22 cellular contexts compared by ENCODE assay signal in genomic region chr1:64975127-64975526, GRCh38.
"Had no signal": no experiment of that assay in that cellular context is flagged by ENCODE, and none has a peak within 500 bp of the region (broad histone marks: within the 10 kb centered on the region; RNA-seq: fewer than 3 reads in every experiment).

No MANE protein-coding gene starts in this region.

- H3K27me3 ChIP-seq: spleen, tibial artery, uterus had no signal

- H3K9me3 Mint-ChIP-seq: activated CD4-positive, alpha-beta memory T cell treated with anti-CD3 and anti-CD28 coated beads, Interleukin-2, amount 10 ng/mL, durations not matched to agents 7 days and 5 days; activated CD4-positive, alpha-beta T cell treated with anti-CD3 and anti-CD28 coated beads, Interleukin-2, amount 10 ng/mL, durations not matched to agents 24 days and 14 days; activated naive CD4-positive, alpha-beta T cell treated with anti-CD3 and anti-CD28 coated beads, Interleukin-2, amount 10 ng/mL, durations not matched to agents 7 days and 5 days; activated T-cell treated with anti-CD3 and anti-CD28 coated beads, Interleukin-2, amount 50 U/mL, for 72 hours; neural crest cell; T-helper 2 cell treated with Interferon-gamma antibody and Interleukin-4, amounts not matched to agents 5 μg/mL and 100 μg/mL, for 36 hours had no signal

- H3K36me3 ChIP-seq: spleen, uterus had no signal

- H3K4me1 Mint-ChIP-seq: activated CD4-positive, alpha-beta memory T cell treated with anti-CD3 and anti-CD28 coated beads, Interleukin-2, amount 10 ng/mL, durations not matched to agents 7 days and 5 days; activated naive CD4-positive, alpha-beta T cell treated with anti-CD3 and anti-CD28 coated beads, Interleukin-2, amount 10 ng/mL, durations not matched to agents 7 days and 5 days had no signal

- DNase-seq: activated CD4-positive, alpha-beta memory T cell treated with anti-CD3 and anti-CD28 coated beads, Interleukin-2, amount 10 ng/mL, durations not matched to agents 7 days and 5 days; activated CD4-positive, alpha-beta T cell treated with anti-CD3 and anti-CD28 coated beads, Interleukin-2, amount 10 ng/mL, durations not matched to agents 24 days and 14 days; activated effector memory CD4-positive, alpha-beta T cell treated with anti-CD3 and anti-CD28 coated beads, Interleukin-2, amount 50 U/mL, for 16 hours; activated naive CD4-positive, alpha-beta T cell treated with anti-CD3 and anti-CD28 coated beads, Interleukin-2, amount 10 ng/mL, durations not matched to agents 7 days and 5 days; activated T-cell treated with anti-CD3 and anti-CD28 coated beads, Interleukin-2, amount 50 U/mL, for 72 hours; cerebellar nuclear complex; cortex of kidney; left colon; lower lobe of right lung; mesendoderm; naive thymus-derived CD4-positive, alpha-beta T cell; occipital lobe; spleen; stimulated activated CD4-positive, alpha-beta T cell treated with anti-CD3 and anti-CD28 coated beads, Interleukin-4, amount 100 ng/mL, for 1 hour; stimulated activated naive CD4-positive, alpha-beta T cell treated with Interleukin-2 at 50 U/mL for 16 hours; tibial artery; uterus had no signal

- H3K27me3 Mint-ChIP-seq: activated CD4-positive, alpha-beta memory T cell treated with anti-CD3 and anti-CD28 coated beads, Interleukin-2, amount 10 ng/mL, durations not matched to agents 7 days and 5 days had no signal

- ATAC-seq: activated CD4-positive, CD25-positive, alpha-beta regulatory T cell treated with anti-CD3 and anti-CD28 coated beads, Interleukin-2, amount 50 U/mL, for 24 hours; activated T-cell treated with anti-CD3 and anti-CD28 coated beads, Interleukin-2, amount 50 U/mL, for 72 hours; lower lobe of right lung; naive thymus-derived CD4-positive, alpha-beta T cell had no signal

- H3K4me1 ChIP-seq: lower lobe of right lung, spleen, tibial artery, uterus had no signal

- H3K27ac Mint-ChIP-seq: activated CD4-positive, alpha-beta memory T cell treated with anti-CD3 and anti-CD28 coated beads, Interleukin-2, amount 10 ng/mL, durations not matched to agents 7 days and 5 days; activated CD4-positive, alpha-beta T cell treated with anti-CD3 and anti-CD28 coated beads, Interleukin-2, amount 10 ng/mL, durations not matched to agents 24 days and 14 days; activated naive CD4-positive, alpha-beta T cell treated with anti-CD3 and anti-CD28 coated beads, Interleukin-2, amount 10 ng/mL, durations not matched to agents 7 days and 5 days; activated T-cell treated with anti-CD3 and anti-CD28 coated beads, Interleukin-2, amount 50 U/mL, for 72 hours; naive thymus-derived CD4-positive, alpha-beta T cell; T-helper 2 cell treated with Interferon-gamma antibody and Interleukin-4, amounts not matched to agents 5 μg/mL and 100 μg/mL, for 36 hours had no signal

- H3K4me3 Mint-ChIP-seq: activated CD4-positive, alpha-beta memory T cell treated with anti-CD3 and anti-CD28 coated beads, Interleukin-2, amount 10 ng/mL, durations not matched to agents 7 days and 5 days; activated CD4-positive, alpha-beta T cell treated with anti-CD3 and anti-CD28 coated beads, Interleukin-2, amount 10 ng/mL, durations not matched to agents 24 days and 14 days; activated naive CD4-positive, alpha-beta T cell treated with anti-CD3 and anti-CD28 coated beads, Interleukin-2, amount 10 ng/mL, durations not matched to agents 7 days and 5 days; activated T-cell treated with anti-CD3 and anti-CD28 coated beads, Interleukin-2, amount 50 U/mL, for 72 hours; naive thymus-derived CD4-positive, alpha-beta T cell; neural crest cell; T-helper 2 cell treated with Interferon-gamma antibody and Interleukin-4, amounts not matched to agents 5 μg/mL and 100 μg/mL, for 36 hours had no signal

- H3K4me3 ChIP-seq: lower lobe of right lung, spleen, tibial artery, uterus had no signal

- H3K27ac ChIP-seq: epithelial cell of prostate, lower lobe of right lung, spleen, tibial artery, uterus, VCaP had no signal

- H3K9me3 ChIP-seq: lower lobe of right lung, spleen, tibial artery, uterus had no signal
